ENCODE assay signal across 1 cellular context in the genomic region with DNA sequence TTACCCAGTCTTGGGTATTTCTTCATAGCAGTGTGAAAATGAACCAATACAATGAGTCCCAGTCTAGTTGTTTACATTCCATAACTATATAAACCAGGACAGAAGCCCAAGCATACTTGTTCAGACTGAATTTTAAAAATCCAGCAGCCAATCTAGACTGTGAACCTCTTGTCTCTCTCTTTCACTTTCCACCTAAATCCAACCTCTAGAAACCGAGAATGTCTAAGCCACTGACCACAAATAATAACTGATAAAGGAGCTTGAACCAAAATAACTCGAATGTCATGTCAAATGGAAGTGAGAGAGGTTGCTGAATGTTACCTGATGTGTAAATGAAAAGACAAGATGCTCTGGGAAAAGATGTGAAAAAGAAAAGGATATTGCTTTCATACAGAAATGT.
A peak's percentile ranks its signal among the peaks of the same experiment; 100 is the strongest.
TF ChIP-seq lines count a peak whose summit lies in the region.

No MANE protein-coding gene starts in this region.

TF ChIP-seq in GM12878, 131 proteins besides CTCF, POLR2A, EP300 and RAD21 (continued from another document):
- TF ChIP-seq, protein P1, sequence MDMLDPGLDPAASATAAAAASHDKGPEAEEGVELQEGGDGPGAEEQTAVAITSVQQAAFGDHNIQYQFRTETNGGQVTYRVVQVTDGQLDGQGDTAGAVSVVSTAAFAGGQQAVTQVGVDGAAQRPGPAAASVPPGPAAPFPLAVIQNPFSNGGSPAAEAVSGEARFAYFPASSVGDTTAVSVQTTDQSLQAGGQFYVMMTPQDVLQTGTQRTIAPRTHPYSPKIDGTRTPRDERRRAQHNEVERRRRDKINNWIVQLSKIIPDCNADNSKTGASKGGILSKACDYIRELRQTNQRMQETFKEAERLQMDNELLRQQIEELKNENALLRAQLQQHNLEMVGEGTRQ (IDR thresholded peaks at IDR 0.05; ENCODE audit: borderline replicate concordance, low read depth, low read length): no peak
- TF ChIP-seq, protein P2, sequence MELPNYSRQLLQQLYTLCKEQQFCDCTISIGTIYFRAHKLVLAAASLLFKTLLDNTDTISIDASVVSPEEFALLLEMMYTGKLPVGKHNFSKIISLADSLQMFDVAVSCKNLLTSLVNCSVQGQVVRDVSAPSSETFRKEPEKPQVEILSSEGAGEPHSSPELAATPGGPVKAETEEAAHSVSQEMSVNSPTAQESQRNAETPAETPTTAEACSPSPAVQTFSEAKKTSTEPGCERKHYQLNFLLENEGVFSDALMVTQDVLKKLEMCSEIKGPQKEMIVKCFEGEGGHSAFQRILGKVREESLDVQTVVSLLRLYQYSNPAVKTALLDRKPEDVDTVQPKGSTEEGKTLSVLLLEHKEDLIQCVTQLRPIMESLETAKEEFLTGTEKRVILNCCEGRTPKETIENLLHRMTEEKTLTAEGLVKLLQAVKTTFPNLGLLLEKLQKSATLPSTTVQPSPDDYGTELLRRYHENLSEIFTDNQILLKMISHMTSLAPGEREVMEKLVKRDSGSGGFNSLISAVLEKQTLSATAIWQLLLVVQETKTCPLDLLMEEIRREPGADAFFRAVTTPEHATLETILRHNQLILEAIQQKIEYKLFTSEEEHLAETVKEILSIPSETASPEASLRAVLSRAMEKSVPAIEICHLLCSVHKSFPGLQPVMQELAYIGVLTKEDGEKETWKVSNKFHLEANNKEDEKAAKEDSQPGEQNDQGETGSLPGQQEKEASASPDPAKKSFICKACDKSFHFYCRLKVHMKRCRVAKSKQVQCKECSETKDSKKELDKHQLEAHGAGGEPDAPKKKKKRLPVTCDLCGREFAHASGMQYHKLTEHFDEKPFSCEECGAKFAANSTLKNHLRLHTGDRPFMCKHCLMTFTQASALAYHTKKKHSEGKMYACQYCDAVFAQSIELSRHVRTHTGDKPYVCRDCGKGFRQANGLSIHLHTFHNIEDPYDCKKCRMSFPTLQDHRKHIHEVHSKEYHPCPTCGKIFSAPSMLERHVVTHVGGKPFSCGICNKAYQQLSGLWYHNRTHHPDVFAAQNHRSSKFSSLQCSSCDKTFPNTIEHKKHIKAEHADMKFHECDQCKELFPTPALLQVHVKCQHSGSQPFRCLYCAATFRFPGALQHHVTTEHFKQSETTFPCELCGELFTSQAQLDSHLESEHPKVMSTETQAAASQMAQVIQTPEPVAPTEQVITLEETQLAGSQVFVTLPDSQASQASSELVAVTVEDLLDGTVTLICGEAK (IDR thresholded peaks at IDR 0.05; ENCODE audit: borderline replicate concordance): no peak
- TF ChIP-seq SREBF2 (IDR thresholded peaks at IDR 0.05; ENCODE audit: low read length) (no peak), NFIC (IDR thresholded peaks at IDR 0.05; ENCODE audit: low read depth, low read length) (0 out of 2 replicates have a peak, but pooled peaks have one; percentile 36)
